7 cellular contexts compared by ENCODE assay signal in the genomic region with DNA sequence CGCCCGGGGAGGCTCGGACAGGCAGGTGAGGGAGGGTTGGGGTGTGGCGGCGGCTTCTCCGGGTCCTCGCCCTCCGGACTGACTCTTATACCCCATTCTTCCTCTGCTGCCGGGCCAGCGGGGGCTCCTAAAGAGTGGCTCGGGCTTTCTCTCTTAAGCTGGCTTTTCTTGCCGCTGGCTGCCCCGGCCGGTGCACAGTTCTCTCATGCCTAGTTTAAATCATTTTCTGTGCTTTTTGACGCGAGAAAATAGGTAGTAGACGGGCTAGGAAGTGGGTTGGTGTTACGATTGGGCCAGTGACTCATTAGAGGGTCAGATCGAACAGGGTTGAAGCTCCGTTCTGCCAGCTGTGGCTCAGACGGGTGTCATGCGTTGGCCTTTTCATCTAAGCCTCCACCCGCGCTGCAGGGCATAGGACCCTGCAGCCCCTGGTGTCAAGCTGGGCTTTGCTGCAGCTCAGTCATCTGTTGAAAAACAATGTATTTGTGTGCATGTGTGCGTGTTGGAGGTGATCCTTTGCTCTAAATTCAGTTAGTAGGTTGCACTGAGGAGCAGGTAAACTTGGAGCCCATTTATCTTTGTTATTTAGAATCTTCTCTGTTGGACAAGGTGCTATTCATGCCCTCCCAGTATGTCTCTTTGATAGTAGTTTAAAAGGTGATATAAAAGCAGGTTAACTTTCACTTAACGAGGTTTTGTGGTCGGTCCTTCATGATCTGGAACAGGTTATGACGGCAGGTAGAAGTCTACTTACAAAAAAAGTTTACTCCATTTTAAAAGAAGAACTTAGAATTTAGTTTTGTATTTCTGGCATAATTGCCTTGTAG. TPM values are rescaled to one million over a fixed set of nuclear protein-coding genes. Genes with fewer than 3 reads are reported as not detected.
DNase-seq lines count a peak whose midpoint lies in the region; ATAC-seq and TF ChIP-seq lines count a peak whose summit lies in the region.

No MANE protein-coding gene starts in this region.

- peak overlapping the region in 53 of 59 donors; percentile 9 to 99 (median 97) for H3K27ac ChIP-seq in dorsolateral prefrontal cortex

- intact Hi-C loops in dorsolateral prefrontal cortex (cut with DNase I): loop anchor here (5.0 to 10.0 kb wide), 5 partner anchors 72 to 160 kb away; a partner anchor contains a TSS

- no peaks in the 10 kb centered on the region for H3K27me3 ChIP-seq in dorsolateral prefrontal cortex

- peak; percentile 30 for ATAC-seq in GM18502 (IDR thresholded peaks at IDR 0.05; ENCODE audit: poor library complexity, unreplicated experiment)
- ATAC-seq in HG02623 (IDR thresholded peaks at IDR 0.05; ENCODE audit: unreplicated experiment): peak; percentile 22

- peak overlapping the region; percentile 68 to 99 (median 92) for H3K4me3 ChIP-seq in dorsolateral prefrontal cortex

- no peak for TF ChIP-seq CTCF in dorsolateral prefrontal cortex (IDR thresholded peaks at IDR 0.05 in 54 of 56, conservative IDR thresholded peaks at IDR 0.05 in 2 of 56; ENCODE audit: low read depth in 1 of 56, partially characterized antibody in 56 of 56)

- DNase-seq in NCI-H1092 (lab: John Stamatoyannopoulos, UW) (peak; percentile 34), dorsolateral prefrontal cortex (peak in 7 of 10 donors; percentile 23 to 53 (median 27)), lung microvascular endothelial cell (ENCODE audit: low read depth in 2 of 2) (peak; percentile 71 to 75)
- peak; percentile 44 for DNase-seq in activated CD4-positive, alpha-beta T cell treated with anti-CD3 and anti-CD28 coated beads, Interleukin-2, amount 50 U/mL, for 1 hour
- DNase-seq in stimulated activated CD8-positive, alpha-beta memory T cell treated with anti-CD3 and anti-CD28 coated beads, Interleukin-12 subunit alpha, Interleukin-12 subunit beta, amount 100 ng/mL, for 24 hours (ENCODE audit: extremely low read depth): peak; percentile 15

RNA-seq across cellular contexts. Expression of a gene that starts 0.8 kb away (rescaled TPM):
- total RNA-seq in dorsolateral prefrontal cortex: 10 to 100 TPM; 28.2 to 76.6 (median 48.9) TPM
- total RNA-seq in lung microvascular endothelial cell: 87.0 and 121 TPM in 2 replicates

Comparison
In these comparisons a context has a peak if more than half of its experiments do, and no peak if none do; other contexts are left out.
1. Peak in every context shown above with its lines: DNase-seq, ATAC-seq, H3K4me3 ChIP-seq and H3K27ac ChIP-seq.
2. DNase-seq: peak in every context shown above with its lines; median percentile 73 in lung microvascular endothelial cell; 44 in activated CD4-positive, alpha-beta T cell treated with anti-CD3 and anti-CD28 coated beads, Interleukin-2, amount 50 U/mL, for 1 hour; 34 in NCI-H1092; 27 in dorsolateral prefrontal cortex; 15 in stimulated activated CD8-positive, alpha-beta memory T cell treated with anti-CD3 and anti-CD28 coated beads, Interleukin-12 subunit alpha, Interleukin-12 subunit beta, amount 100 ng/mL, for 24 hours.